ENCODE assay signal across 21 cellular contexts in the genomic region with DNA sequence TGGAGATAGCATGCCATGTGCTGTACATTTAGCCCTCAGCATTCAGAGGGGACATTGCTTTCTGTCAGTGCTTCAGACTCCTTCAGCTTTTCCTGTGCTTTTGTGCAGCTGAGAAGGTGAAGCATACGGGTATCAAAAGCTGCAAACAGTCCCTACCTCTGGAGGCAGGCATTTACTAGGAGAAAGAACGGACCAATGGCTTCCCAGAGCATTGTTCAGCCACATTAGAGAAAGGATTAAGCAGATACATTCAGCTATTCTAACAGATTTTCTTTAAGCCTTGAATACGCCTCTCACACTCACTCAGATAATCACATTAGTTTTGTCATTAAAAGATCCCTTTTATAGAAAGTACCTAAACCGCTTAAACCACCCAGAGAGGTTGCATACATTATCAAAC.
DNase-seq lines count a peak whose midpoint lies in the region; ATAC-seq and TF ChIP-seq lines count a peak whose summit lies in the region.
"Had no signal": no experiment of that assay in that cellular context is flagged by ENCODE, and none has a peak within 500 bp of the region (broad histone marks: within the 10 kb centered on the region; RNA-seq: fewer than 3 reads in every experiment).

No MANE protein-coding gene starts in this region.

- no peaks in the 10 kb centered on the region for H3K9me3 Mint-ChIP-seq in WTC11

- peak overlapping the region; percentile 7; the same call in 1 of the 2 replicates for H3K9ac ChIP-seq in iPS-20b (ENCODE audit: low read depth, low read length)

- no peak overlapping the region for H3K4me3 Mint-ChIP-seq in WTC11
- H3K4me3 Mint-ChIP-seq: B cell, CD14-positive monocyte had no signal

- POLR2A ChIA-PET in A673 (lab: Charles Lee; ENCODE audit: low non-redundant PET) (no interaction called here), WTC11 (lab: Charles Lee) (no interaction called here)

- TF ChIP-seq CTCF in A673 (conservative IDR thresholded peaks at IDR 0.05; ENCODE audit: low read depth, low read length) (no peak), WTC11 (IDR thresholded peaks at IDR 0.05) (no peak), heart left ventricle (IDR thresholded peaks at IDR 0.05) (no peak)

- DNase-seq in A673 (ENCODE audit: low spot score), result peak; percentile 70
- DNase-seq in HAP-1 (ENCODE audit: low spot score in 2 of 2), result peak; percentile 74 to 96
- DNase-seq in WTC11 (ENCODE audit: low spot score), result no peak
- DNase-seq in NCI-H1436 treated with DMSO at 0.1 percent for 48 hours (lab: John Stamatoyannopoulos, UW), result no peak
- DNase-seq in activated CD8-positive, alpha-beta memory T cell treated with anti-CD3 and anti-CD28 coated beads, Interleukin-2, amount 50 U/mL, for 4 hours, result no peak
- DNase-seq in heart left ventricle, result no peak
- DNase-seq: DMS79 treated with DMSO at 0.1 percent for 48 hours, Kasumi-1, NCI-H1417, NCI-H187, NCI-H774, PC-9, RPMI8226, SHP77, SW 1271 had no signal

- peaks cover 14% of the 10 kb centered on the region for H3K4me1 Mint-ChIP-seq in WTC11
- H3K4me1 Mint-ChIP-seq: B cell, CD14-positive monocyte had no signal

- no peak overlapping the region; the same call in 1 of the 2 replicates for H3K27ac Mint-ChIP-seq in WTC11
- H3K27ac Mint-ChIP-seq: B cell had no signal

- no TSS peak for BruUV-seq in A673 (replicated peaks; lab: Mats Ljungman, UMichigan)

- H3K9me3 ChIP-seq in A673 (ENCODE audit: low read depth, low read length, poor library complexity, severe bottlenecking) (no peaks in the 10 kb centered on the region), HAP-1 (no peaks in the 10 kb centered on the region), iPS-20b (ENCODE audit: insufficient read depth, low read depth, low read length) (no peaks in the 10 kb centered on the region), heart left ventricle (no peaks in the 10 kb centered on the region)

- CTCF ChIA-PET in A673 (lab: Charles Lee) (no interaction called here), WTC11 (lab: Charles Lee) (interaction anchor here (0.7 kb wide), 1 partner anchor 96 kb away, joined by 3 read pairs; no protein-coding TSS in a partner anchor)

- in situ Hi-C loops in HAP-1 (cut with MboI; ENCODE audit: low sequenced_read_pairs), result no loop called here

- no peaks in the 10 kb centered on the region for H3K27me3 Mint-ChIP-seq in WTC11 (ENCODE audit: low read depth)

- H3K4me3 ChIP-seq in A673 (ENCODE audit: low read depth, low read length, poor library complexity, severe bottlenecking), result no peak overlapping the region
- no peak overlapping the region for H3K4me3 ChIP-seq in HAP-1
- no peak overlapping the region for H3K4me3 ChIP-seq in iPS-20b (ENCODE audit: low read length)
- no peak overlapping the region for H3K4me3 ChIP-seq in heart left ventricle
- H3K4me3 ChIP-seq: GM12878, PC-9, SK-N-MC had no signal

- no peaks in the 10 kb centered on the region for H3K36me3 ChIP-seq in A673 (ENCODE audit: insufficient read depth, low read length, poor library complexity, severe bottlenecking)
- H3K36me3 ChIP-seq in HAP-1 (replicated peaks), result no peaks in the 10 kb centered on the region
- H3K36me3 ChIP-seq in iPS-20b (ENCODE audit: insufficient read depth, low read depth, low read length), result no peaks in the 10 kb centered on the region
- H3K36me3 ChIP-seq in heart left ventricle, result no peaks in the 10 kb centered on the region

- peaks cover 9% of the 10 kb centered on the region for H3K27me3 ChIP-seq in A673 (replicated peaks; ENCODE audit: insufficient read depth, low read depth, low read length, poor library complexity)
- H3K27me3 ChIP-seq in HAP-1 (ENCODE audit: low read depth), result peaks cover 27% of the 10 kb centered on the region
- H3K27me3 ChIP-seq in iPS-20b (ENCODE audit: insufficient read depth, low read length), result no peaks in the 10 kb centered on the region
- peaks cover 0 to 7% (median 0%) of the 10 kb centered on the region in 9 donors for H3K27me3 ChIP-seq in heart left ventricle

- H3K4me1 ChIP-seq in A673 (ENCODE audit: insufficient read depth, low read length, poor library complexity, severe bottlenecking), result peaks cover 29% of the 10 kb centered on the region
- H3K4me1 ChIP-seq in HAP-1, result peaks cover 11% of the 10 kb centered on the region
- peaks cover 11% of the 10 kb centered on the region; the same call in 1 of the 2 replicates for H3K4me1 ChIP-seq in iPS-20b (ENCODE audit: insufficient read depth, low read length)
- H3K4me1 ChIP-seq in heart left ventricle, result no peaks in the 10 kb centered on the region

- peak; percentile 42 for ATAC-seq in WTC11
- ATAC-seq in heart left ventricle, result no peak
- ATAC-seq in HG03175 (IDR thresholded peaks at IDR 0.05; ENCODE audit: unreplicated experiment), result no peak
- ATAC-seq: GM12878 had no signal

- TF ChIP-seq POLR2A in heart left ventricle (IDR thresholded peaks at IDR 0.05), result no peak

- peak overlapping the region; percentile 63 for H3K27ac ChIP-seq in A673 (ENCODE audit: low read depth, low read length, poor library complexity, severe bottlenecking)
- no peak overlapping the region for H3K27ac ChIP-seq in iPS-20b (ENCODE audit: low read length)
- H3K27ac ChIP-seq in heart left ventricle, result no peak overlapping the region
- H3K27ac ChIP-seq: PC-9, SK-N-MC had no signal

- intact Hi-C loops in A673 (cut with micrococcal nuclease; ENCODE audit: unreplicated experiment), result no loop called here
- intact Hi-C loops in heart left ventricle (cut with DNase I), result no loop called here

- H3K36me3 Mint-ChIP-seq in WTC11, result no peaks in the 10 kb centered on the region
- H3K36me3 Mint-ChIP-seq: CD14-positive monocyte had no signal

- WGBS in heart left ventricle, 4 donors, result 69 to 83% (median 76%) methylated on average over 4 of the region's 4 CpGs

TF ChIP-seq in WTC11, 78 proteins besides CTCF, POLR2A, EP300 and RAD21:
- TF ChIP-seq JAZF1 (CRISPR knock-in tag; IDR thresholded peaks at IDR 0.05) (no peak), SOX15 (CRISPR knock-in tag; IDR thresholded peaks at IDR 0.05) (no peak), GABPB1 (CRISPR knock-in tag; IDR thresholded peaks at IDR 0.05) (no peak), NFE2L1 (CRISPR knock-in tag; IDR thresholded peaks at IDR 0.05) (no peak), ZNF416 (CRISPR knock-in tag; IDR thresholded peaks at IDR 0.05) (no peak), SMAD3 (CRISPR knock-in tag; IDR thresholded peaks at IDR 0.05; ENCODE audit: borderline replicate concordance) (no peak)
- TF ChIP-seq, protein P1, sequence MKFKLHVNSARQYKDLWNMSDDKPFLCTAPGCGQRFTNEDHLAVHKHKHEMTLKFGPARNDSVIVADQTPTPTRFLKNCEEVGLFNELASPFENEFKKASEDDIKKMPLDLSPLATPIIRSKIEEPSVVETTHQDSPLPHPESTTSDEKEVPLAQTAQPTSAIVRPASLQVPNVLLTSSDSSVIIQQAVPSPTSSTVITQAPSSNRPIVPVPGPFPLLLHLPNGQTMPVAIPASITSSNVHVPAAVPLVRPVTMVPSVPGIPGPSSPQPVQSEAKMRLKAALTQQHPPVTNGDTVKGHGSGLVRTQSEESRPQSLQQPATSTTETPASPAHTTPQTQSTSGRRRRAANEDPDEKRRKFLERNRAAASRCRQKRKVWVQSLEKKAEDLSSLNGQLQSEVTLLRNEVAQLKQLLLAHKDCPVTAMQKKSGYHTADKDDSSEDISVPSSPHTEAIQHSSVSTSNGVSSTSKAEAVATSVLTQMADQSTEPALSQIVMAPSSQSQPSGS (CRISPR knock-in tag; IDR thresholded peaks at IDR 0.05; ENCODE audit: borderline replicate concordance, low read depth), result no peak

Comparison
In these comparisons a context has a peak if more than half of its experiments do, and no peak if none do; other contexts are left out.
1. DNase-seq: peak in A673 (single experiment) and HAP-1 (2 of 2); none in WTC11 (single experiment), NCI-H1436 treated with DMSO at 0.1 percent for 48 hours (single experiment), activated CD8-positive, alpha-beta memory T cell treated with anti-CD3 and anti-CD28 coated beads, Interleukin-2, amount 50 U/mL, for 4 hours (single experiment) and heart left ventricle (0 of 5).